ENCODE assay signal across 17 cellular contexts in genomic region chr6:19536838-19537237, GRCh38.
"Had no signal": no experiment of that assay in that cellular context is flagged by ENCODE, and none has a peak within 500 bp of the region (broad histone marks: within the 10 kb centered on the region; RNA-seq: fewer than 3 reads in every experiment).

No MANE protein-coding gene starts in this region.

- H2AFZ ChIP-seq: parathyroid adenoma had no signal

- H3K4me3 ChIP-seq: skin epidermis had no signal

- ATAC-seq: activated CD4-positive, CD25-positive, alpha-beta regulatory T cell treated with anti-CD3 and anti-CD28 coated beads, Interleukin-2, amount 50 U/mL, for 24 hours; activated CD8-positive, alpha-beta memory T cell treated with anti-CD3 and anti-CD28 coated beads, Interleukin-2, amount 10 ng/mL, durations not matched to agents 7 days and 5 days; activated naive CD4-positive, alpha-beta T cell treated with anti-CD3 and anti-CD28 coated beads, Interleukin-2, amount 50 U/mL, for 72 hours; activated T-cell treated with anti-CD3 and anti-CD28 coated beads, Interleukin-2, amount 50 U/mL, for 4 hours; effector memory CD8-positive, alpha-beta T cell; naive thymus-derived CD4-positive, alpha-beta T cell had no signal

- H3K27ac ChIP-seq: parathyroid adenoma, skin epidermis had no signal

- H3K27me3 Mint-ChIP-seq: activated CD8-positive, alpha-beta memory T cell treated with anti-CD3 and anti-CD28 coated beads, Interleukin-2, amount 10 ng/mL, durations not matched to agents 7 days and 5 days; dendritic cell treated with granulocyte-macrophage colony-stimulating factor and Interleukin-4, amounts not matched to agents 40 ng/mL and 50 ng/mL, for 4 days; effector memory CD8-positive, alpha-beta T cell; naive thymus-derived CD4-positive, alpha-beta T cell had no signal

- H3K27ac Mint-ChIP-seq: activated CD8-positive, alpha-beta memory T cell treated with anti-CD3 and anti-CD28 coated beads, Interleukin-2, amount 10 ng/mL, durations not matched to agents 7 days and 5 days; activated naive CD4-positive, alpha-beta T cell treated with anti-CD3 and anti-CD28 coated beads, Interleukin-2, amount 50 U/mL, for 72 hours; dendritic cell treated with granulocyte-macrophage colony-stimulating factor and Interleukin-4, amounts not matched to agents 40 ng/mL and 50 ng/mL, for 4 days; effector memory CD8-positive, alpha-beta T cell; naive thymus-derived CD4-positive, alpha-beta T cell had no signal

- H3K4me3 Mint-ChIP-seq: activated CD8-positive, alpha-beta memory T cell treated with anti-CD3 and anti-CD28 coated beads, Interleukin-2, amount 10 ng/mL, durations not matched to agents 7 days and 5 days; activated T-cell treated with anti-CD3 and anti-CD28 coated beads, Interleukin-2, amount 50 U/mL, for 4 hours; brain; dendritic cell treated with granulocyte-macrophage colony-stimulating factor and Interleukin-4, amounts not matched to agents 40 ng/mL and 50 ng/mL, for 4 days; effector memory CD8-positive, alpha-beta T cell; naive thymus-derived CD4-positive, alpha-beta T cell had no signal

- H3K36me3 Mint-ChIP-seq: activated CD8-positive, alpha-beta memory T cell treated with anti-CD3 and anti-CD28 coated beads, Interleukin-2, amount 10 ng/mL, durations not matched to agents 7 days and 5 days; brain; naive thymus-derived CD4-positive, alpha-beta T cell had no signal

- H3K9ac ChIP-seq: parathyroid adenoma had no signal

- DNase-seq: activated CD4-positive, alpha-beta T cell treated with anti-CD3 and anti-CD28 coated beads, Interleukin-2, amount 50 U/mL, for 4 hours; activated CD8-positive, alpha-beta memory T cell treated with anti-CD3 and anti-CD28 coated beads, Interleukin-2, amount 10 ng/mL, durations not matched to agents 7 days and 5 days; activated effector memory CD4-positive, alpha-beta T cell treated with anti-CD3 and anti-CD28 coated beads, Interleukin-2, amount 50 U/mL, for 16 hours; activated T-cell treated with anti-CD3 and anti-CD28 coated beads, Interleukin-2, amount 50 U/mL, for 4 hours; amygdala; cerebellar nuclear complex; effector memory CD8-positive, alpha-beta T cell; erythroblast; glutamatergic neuron; naive thymus-derived CD4-positive, alpha-beta T cell; stimulated activated CD4-positive, alpha-beta T cell treated with anti-CD3 and anti-CD28 coated beads, Interleukin-4, amount 100 ng/mL, for 4 hours had no signal

- H3K4me1 Mint-ChIP-seq: activated CD8-positive, alpha-beta memory T cell treated with anti-CD3 and anti-CD28 coated beads, Interleukin-2, amount 10 ng/mL, durations not matched to agents 7 days and 5 days had no signal

- H3K79me2 ChIP-seq: parathyroid adenoma had no signal
